Comparison of ENCODE assay signal across 24 cellular contexts in the genomic region with DNA sequence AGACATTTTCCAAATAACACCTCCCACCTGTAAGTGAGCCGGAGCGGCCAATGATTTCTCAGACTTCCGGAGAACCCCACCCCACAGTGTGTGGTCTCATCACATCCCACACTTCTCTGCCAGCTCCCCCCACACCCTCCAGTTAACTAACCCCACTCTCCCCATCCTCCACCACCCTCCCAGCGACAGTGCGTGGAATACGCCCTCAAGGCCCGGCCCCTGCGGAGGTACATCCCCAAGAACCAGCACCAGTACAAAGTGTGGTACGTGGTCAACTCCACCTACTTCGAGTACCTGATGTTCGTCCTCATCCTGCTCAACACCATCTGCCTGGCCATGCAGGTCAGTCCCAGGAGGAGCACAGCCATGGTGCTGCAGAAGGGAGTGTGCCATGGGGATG.
"Had no signal": no experiment of that assay in that cellular context is flagged by ENCODE, and none has a peak within 500 bp of the region (broad histone marks: within the 10 kb centered on the region; RNA-seq: fewer than 3 reads in every experiment).

No MANE protein-coding gene starts in this region.

- DNase-seq: activated CD4-positive, alpha-beta memory T cell treated with anti-CD3 and anti-CD28 coated beads for 36 hours; activated CD4-positive, alpha-beta T cell treated with anti-CD3 and anti-CD28 coated beads for 36 hours; activated CD4-positive, alpha-beta T cell treated with anti-CD3 and anti-CD28 coated beads, Interleukin-2, amount 10 ng/mL, durations not matched to agents 24 days and 14 days; activated CD4-positive, CD25-positive, alpha-beta regulatory T cell; activated CD4-positive, CD25-positive, alpha-beta regulatory T cell treated with anti-CD3 and anti-CD28 coated beads, Interleukin-2, amount 50 U/mL, for 72 hours; activated CD8-positive, alpha-beta memory T cell treated with anti-CD3 and anti-CD28 coated beads, Interleukin-2, amount 10 ng/mL, durations not matched to agents 7 days and 5 days; activated CD8-positive, alpha-beta memory T cell treated with anti-CD3 and anti-CD28 coated beads, Interleukin-2, amount 50 U/mL, for 4 hours; activated CD8-positive, alpha-beta T cell treated with anti-CD3 and anti-CD28 coated beads, Interleukin-2, amount 10 ng/mL, durations not matched to agents 7 days and 5 days; activated effector memory CD4-positive, alpha-beta T cell treated with anti-CD3 and anti-CD28 coated beads, Interleukin-2, amount 50 U/mL, for 16 hours; activated naive CD4-positive, alpha-beta T cell treated with anti-CD3 and anti-CD28 coated beads for 36 hours; activated naive CD8-positive, alpha-beta T cell treated with anti-CD3 and anti-CD28 coated beads for 36 hours; activated naive CD8-positive, alpha-beta T cell treated with anti-CD3 and anti-CD28 coated beads, Interleukin-2, amount 50 U/mL, for 24 hours; activated T-cell treated with anti-CD3 and anti-CD28 coated beads, Interleukin-2, amount 50 U/mL, for 1 hour; activated T-cell treated with anti-CD3 and anti-CD28 coated beads, Interleukin-2, amount 50 U/mL, for 48 hours; adrenal gland; amygdala; body of pancreas; caudate nucleus; colonic mucosa; effector CD8-positive, alpha-beta T cell; foreskin fibroblast; T-helper 2 cell had no signal

- H3K36me3 ChIP-seq: adrenal gland, colonic mucosa had no signal

- FAIRE-seq: endometrium, frontal cortex had no signal

- H3K27ac ChIP-seq: adrenal gland, body of pancreas, colonic mucosa had no signal

- H3K4me3 ChIP-seq: adrenal gland, body of pancreas, colonic mucosa had no signal

- H3K27me3 ChIP-seq: adrenal gland, colonic mucosa had no signal

- H3K9me3 ChIP-seq: adrenal gland, body of pancreas, colonic mucosa had no signal

- H3K4me1 ChIP-seq: colonic mucosa had no signal
